In genomic region chr7:131231381-131232220, GRCh38 we compare ENCODE assay signal across 9 cellular contexts.
A peak's percentile ranks its signal among the peaks of the same experiment; 100 is the strongest.
DNase-seq lines count a peak whose midpoint lies in the region; ATAC-seq and TF ChIP-seq lines count a peak whose summit lies in the region.
"Had no signal": no experiment of that assay in that cellular context is flagged by ENCODE, and none has a peak within 500 bp of the region (broad histone marks: within the 10 kb centered on the region; RNA-seq: fewer than 3 reads in every experiment).

No MANE protein-coding gene starts in this region.

- peak overlapping the region; percentile 68 for H3K4me3 Mint-ChIP-seq in CD8-positive, alpha-beta T cell
- H3K4me3 Mint-ChIP-seq in mesothelial cell of epicardium: no peak overlapping the region
- H3K4me3 Mint-ChIP-seq: nephron had no signal

- H3K79me2 ChIP-seq in Loucy (ENCODE audit: insufficient read depth, low read length): no peaks in the 10 kb centered on the region

- no peaks in the 10 kb centered on the region for H3K9me2 ChIP-seq in Loucy (replicated peaks; ENCODE audit: low read depth, low read length)

- TF ChIP-seq CTCF in CD8-positive, alpha-beta T cell (IDR thresholded peaks at IDR 0.05): no peak
- no peak for TF ChIP-seq CTCF in Loucy (conservative IDR thresholded peaks at IDR 0.05; ENCODE audit: low read length)
- no peak for TF ChIP-seq CTCF in fibroblast of pulmonary artery (IDR thresholded peaks at IDR 0.05; ENCODE audit: low read length, missing control alignments)
- no peak for TF ChIP-seq CTCF in mesothelial cell of epicardium (IDR thresholded peaks at IDR 0.05; ENCODE audit: unreplicated experiment)

- peak overlapping the region; percentile 91 for H3K27ac Mint-ChIP-seq in CD8-positive, alpha-beta T cell
- H3K27ac Mint-ChIP-seq in mesothelial cell of epicardium: no peak overlapping the region
- H3K27ac Mint-ChIP-seq: nephron had no signal

- H3K9me3 ChIP-seq in CD8-positive, alpha-beta T cell (ENCODE audit: low read length): no peaks in the 10 kb centered on the region
- no peaks in the 10 kb centered on the region for H3K9me3 ChIP-seq in Loucy (ENCODE audit: insufficient read depth, low read depth, low read length)

- peak; percentile 81 for ATAC-seq in CD8-positive, alpha-beta T cell
- peak; percentile 78 for ATAC-seq in GM21529 (IDR thresholded peaks at IDR 0.05; ENCODE audit: unreplicated experiment)

- H3K27ac ChIP-seq in CD8-positive, alpha-beta T cell (ENCODE audit: low read depth, low read length): peak overlapping the region; percentile 63

- peak; percentile 38 to 86 (median 61) for DNase-seq in CD8-positive, alpha-beta T cell
- DNase-seq in activated CD8-positive, alpha-beta memory T cell treated with anti-CD3 and anti-CD28 coated beads for 48 hours (ENCODE audit: low read depth in 2 of 3, low spot score in 2 of 3): peak; percentile 26 to 32 (median 29)
- DNase-seq in fibroblast of pulmonary artery (ENCODE audit: low read depth) (peak; percentile 87), islet precursor cell (no peak), mesothelial cell of epicardium (ENCODE audit: low spot score in 2 of 2, unreplicated experiment in 2 of 2) (no peak)
- peak; percentile 14 to 23 for DNase-seq in stimulated activated CD4-positive, alpha-beta T cell treated with anti-CD3 and anti-CD28 coated beads, Interleukin-1b, Interleukin-23, amount 100 ng/mL, for 4 hours (ENCODE audit: low read depth in 2 of 2)

- H3K27me3 Mint-ChIP-seq in CD8-positive, alpha-beta T cell (ENCODE audit: low read depth): no peaks in the 10 kb centered on the region
- no peaks in the 10 kb centered on the region for H3K27me3 Mint-ChIP-seq in mesothelial cell of epicardium (ENCODE audit: low read depth)

- intact Hi-C loops in CD8-positive, alpha-beta T cell (cut with DNase I, micrococcal nuclease): loop anchor here (1.0 to 2.0 kb wide), 4 partner anchors 43 to 123 kb away; no protein-coding TSS in a partner anchor

- H2AFZ ChIP-seq in Loucy (ENCODE audit: low read length): peak overlapping the region; percentile 36; the same call in 1 of the 2 replicates

- H3K4me1 Mint-ChIP-seq in CD8-positive, alpha-beta T cell (ENCODE audit: low read depth): peaks cover 35% of the 10 kb centered on the region
- H3K4me1 Mint-ChIP-seq in mesothelial cell of epicardium: peaks cover 4% of the 10 kb centered on the region

- H3K36me3 Mint-ChIP-seq in CD8-positive, alpha-beta T cell: no peaks in the 10 kb centered on the region
- no peaks in the 10 kb centered on the region for H3K36me3 Mint-ChIP-seq in mesothelial cell of epicardium

- POLR2A ChIA-PET in CD8-positive, alpha-beta T cell (lab: Charles Lee): interaction anchor here (0.9 to 2.6 kb wide), 4 partner anchors 13 to 125 kb away, joined by 3 to 13 read pairs (median 3); partner anchors contain the start of gene MKLN1

- no peaks in the 10 kb centered on the region for H3F3A ChIP-seq in Loucy (ENCODE audit: low read depth)

- no peaks in the 10 kb centered on the region for H3K27me3 ChIP-seq in CD8-positive, alpha-beta T cell (ENCODE audit: insufficient read depth, low read length)
- no peaks in the 10 kb centered on the region for H3K27me3 ChIP-seq in Loucy (ENCODE audit: insufficient read depth, low read length, poor library complexity, severe bottlenecking)

- no peaks in the 10 kb centered on the region for H4K20me1 ChIP-seq in Loucy (ENCODE audit: insufficient read depth, low read length, poor library complexity, severe bottlenecking)

- H3K36me3 ChIP-seq in CD8-positive, alpha-beta T cell (ENCODE audit: insufficient read depth, low read length): no peaks in the 10 kb centered on the region
- H3K36me3 ChIP-seq in Loucy (ENCODE audit: insufficient read depth, low read length): no peaks in the 10 kb centered on the region

- H3K4me2 ChIP-seq in Loucy (ENCODE audit: low read depth, low read length, poor library complexity, severe bottlenecking): peak overlapping the region; percentile 63

- H3K9me3 Mint-ChIP-seq in CD8-positive, alpha-beta T cell: no peaks in the 10 kb centered on the region
- no peaks in the 10 kb centered on the region for H3K9me3 Mint-ChIP-seq in mesothelial cell of epicardium

- H3K9ac ChIP-seq in Loucy (ENCODE audit: low read depth, low read length, poor library complexity, severe bottlenecking): peak overlapping the region; percentile 6

- peak overlapping the region; percentile 13 for H3K4me3 ChIP-seq in CD8-positive, alpha-beta T cell (ENCODE audit: low read depth, low read length)
- H3K4me3 ChIP-seq in Loucy (ENCODE audit: low read length, poor library complexity, severe bottlenecking) (peak overlapping the region; percentile 64), fibroblast of pulmonary artery (replicated peaks; ENCODE audit: low read depth, low read length) (no peak overlapping the region)

- CTCF ChIA-PET in CD8-positive, alpha-beta T cell (lab: Charles Lee): interaction anchor here (1.1 to 1.3 kb wide), 2 partner anchors 10 to 43 kb away, joined by 3 read pairs; no protein-coding TSS in a partner anchor

- H3K4me1 ChIP-seq in CD8-positive, alpha-beta T cell (ENCODE audit: insufficient read depth, low read length): peaks cover 32% of the 10 kb centered on the region
- H3K4me1 ChIP-seq in Loucy (ENCODE audit: insufficient read depth, low read length, poor library complexity, severe bottlenecking): peaks cover 50% of the 10 kb centered on the region

Comparison
In these comparisons a context has a peak if more than half of its experiments do, and no peak if none do; other contexts are left out.
1. DNase-seq: peak in CD8-positive, alpha-beta T cell (7 of 7), activated CD8-positive, alpha-beta memory T cell treated with anti-CD3 and anti-CD28 coated beads for 48 hours (3 of 3), fibroblast of pulmonary artery (single experiment) and stimulated activated CD4-positive, alpha-beta T cell treated with anti-CD3 and anti-CD28 coated beads, Interleukin-1b, Interleukin-23, amount 100 ng/mL, for 4 hours (2 of 2); none in islet precursor cell (single experiment) and mesothelial cell of epicardium (0 of 2).